In the genomic region with DNA sequence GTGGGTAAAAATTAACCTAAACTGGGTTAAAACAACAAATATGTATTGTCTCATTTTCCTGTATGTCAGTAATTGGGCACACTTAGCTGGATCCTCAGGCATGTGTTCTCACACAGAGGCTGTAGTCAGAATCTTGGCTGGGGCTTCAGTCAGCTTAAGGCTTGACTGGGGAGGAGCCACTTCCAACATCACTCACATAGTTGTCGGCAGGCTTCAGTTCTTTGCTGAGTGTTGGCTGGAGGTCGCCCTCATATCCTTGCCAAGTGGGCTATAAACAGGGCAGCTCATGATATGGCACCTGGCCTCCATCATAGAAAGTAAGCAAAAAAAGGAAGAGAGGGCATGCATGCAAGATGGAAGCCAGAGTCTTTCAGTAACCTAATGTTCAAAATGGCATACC, we compare ENCODE assay signal across 14 cellular contexts.
DNase-seq lines count a peak whose midpoint lies in the region; ATAC-seq and TF ChIP-seq lines count a peak whose summit lies in the region.
"Had no signal": no experiment of that assay in that cellular context is flagged by ENCODE, and none has a peak within 500 bp of the region (broad histone marks: within the 10 kb centered on the region; RNA-seq: fewer than 3 reads in every experiment).

No MANE protein-coding gene starts in this region.

- ATAC-seq in WTC11 (no peak), Right ventricle myocardium superior (ENCODE audit: poor library complexity) (peak; percentile 89), GM18858 (IDR thresholded peaks at IDR 0.05; ENCODE audit: unreplicated experiment) (no peak)

- TF ChIP-seq CTCF in WTC11 (IDR thresholded peaks at IDR 0.05) (no peak), left ventricle myocardium inferior (IDR thresholded peaks at IDR 0.05; ENCODE audit: borderline replicate concordance) (no peak), breast epithelium (IDR thresholded peaks at IDR 0.05) (no peak)

- H3K4me1 Mint-ChIP-seq in WTC11, result no peaks in the 10 kb centered on the region
- H3K4me1 Mint-ChIP-seq: B cell had no signal

- H3K9me3 ChIP-seq in left ventricle myocardium inferior (replicated peaks), result no peaks in the 10 kb centered on the region
- H3K9me3 ChIP-seq in breast epithelium, result no peaks in the 10 kb centered on the region
- H3K9me3 ChIP-seq: HAP-1 had no signal

- DNase-seq in WTC11 (ENCODE audit: low spot score) (no peak), Right ventricle myocardium superior (peak; percentile 45), left ventricle myocardium inferior (no peak), breast epithelium (ENCODE audit: low spot score in 2 of 2) (no peak), activated T-cell treated with anti-CD3 and anti-CD28 coated beads for 4 hours (no peak)
- DNase-seq in stimulated activated CD4-positive, alpha-beta T cell treated with anti-CD3 and anti-CD28 coated beads, Interleukin-2, amount 100 ng/mL, for 24 hours, result no peak
- DNase-seq: C1 segment of cervical spinal cord; CD4-positive, alpha-beta T cell; DMS79 treated with DMSO at 0.1 percent for 48 hours; EL; GOT3 had no signal

- peak overlapping the region; percentile 0 for H3K27ac ChIP-seq in left ventricle myocardium inferior (replicated peaks)
- no peak overlapping the region for H3K27ac ChIP-seq in breast epithelium

- H3K9me3 Mint-ChIP-seq in WTC11, result no peaks in the 10 kb centered on the region
- H3K9me3 Mint-ChIP-seq: CD4-positive, alpha-beta T cell had no signal

- peaks cover 34% of the 10 kb centered on the region for H3K4me1 ChIP-seq in left ventricle myocardium inferior
- H3K4me1 ChIP-seq in breast epithelium, result no peaks in the 10 kb centered on the region

- POLR2A ChIA-PET in WTC11 (lab: Charles Lee), result no interaction called here

- no peaks in the 10 kb centered on the region for H3K27me3 Mint-ChIP-seq in WTC11 (ENCODE audit: low read depth)
- H3K27me3 Mint-ChIP-seq: B cell; CD4-positive, alpha-beta T cell had no signal

- H3K4me3 Mint-ChIP-seq in WTC11, result no peak overlapping the region
- H3K4me3 Mint-ChIP-seq: B cell; CD4-positive, alpha-beta T cell had no signal

- intact Hi-C loops in Right ventricle myocardium superior (cut with DNase I), result no loop called here
- intact Hi-C loops in left ventricle myocardium inferior (cut with micrococcal nuclease), result no loop called here
- intact Hi-C loops in breast epithelium (cut with DNase I; ENCODE audit: low total_unique reads), result no loop called here

- H3K36me3 ChIP-seq in left ventricle myocardium inferior (peaks cover 55% of the 10 kb centered on the region), breast epithelium (no peaks in the 10 kb centered on the region)
- H3K36me3 ChIP-seq: HAP-1 had no signal

- H3K27me3 ChIP-seq in left ventricle myocardium inferior (ENCODE audit: low read depth) (no peaks in the 10 kb centered on the region), breast epithelium (no peaks in the 10 kb centered on the region)

- CTCF ChIA-PET in WTC11 (lab: Charles Lee), result no interaction called here

- no peaks in the 10 kb centered on the region for H3K36me3 Mint-ChIP-seq in WTC11

- TF ChIP-seq POLR2A in breast epithelium (IDR thresholded peaks at IDR 0.05), result no peak

- H3K27ac Mint-ChIP-seq in WTC11, result peak overlapping the region; percentile 41
- H3K27ac Mint-ChIP-seq: B cell; CD4-positive, alpha-beta T cell had no signal

- H3K4me3 ChIP-seq in left ventricle myocardium inferior (no peak overlapping the region), breast epithelium (no peak overlapping the region)
- H3K4me3 ChIP-seq: HAP-1 had no signal

TF ChIP-seq in WTC11, 78 proteins besides CTCF, POLR2A, EP300 and RAD21:
- TF ChIP-seq KAT7 (CRISPR knock-in tag; IDR thresholded peaks at IDR 0.05; ENCODE audit: borderline replicate concordance), result no peak
- TF ChIP-seq ZNF138 (CRISPR knock-in tag; conservative IDR thresholded peaks at IDR 0.05), result no peak
- TF ChIP-seq, protein P1, sequence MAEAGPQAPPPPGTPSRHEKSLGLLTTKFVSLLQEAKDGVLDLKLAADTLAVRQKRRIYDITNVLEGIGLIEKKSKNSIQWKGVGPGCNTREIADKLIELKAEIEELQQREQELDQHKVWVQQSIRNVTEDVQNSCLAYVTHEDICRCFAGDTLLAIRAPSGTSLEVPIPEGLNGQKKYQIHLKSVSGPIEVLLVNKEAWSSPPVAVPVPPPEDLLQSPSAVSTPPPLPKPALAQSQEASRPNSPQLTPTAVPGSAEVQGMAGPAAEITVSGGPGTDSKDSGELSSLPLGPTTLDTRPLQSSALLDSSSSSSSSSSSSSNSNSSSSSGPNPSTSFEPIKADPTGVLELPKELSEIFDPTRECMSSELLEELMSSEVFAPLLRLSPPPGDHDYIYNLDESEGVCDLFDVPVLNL (CRISPR knock-in tag; IDR thresholded peaks at IDR 0.05; ENCODE audit: borderline replicate concordance, low read depth), result no peak
- TF ChIP-seq JAZF1 (CRISPR knock-in tag; IDR thresholded peaks at IDR 0.05), result no peak
- TF ChIP-seq NFATC4 (CRISPR knock-in tag; IDR thresholded peaks at IDR 0.05), result no peak
- no peak for TF ChIP-seq TCF7 (CRISPR knock-in tag; IDR thresholded peaks at IDR 0.05; ENCODE audit: low read depth)
- TF ChIP-seq ZNF671 (CRISPR knock-in tag; IDR thresholded peaks at IDR 0.05), result no peak
- TF ChIP-seq ZNF396 (CRISPR knock-in tag; IDR thresholded peaks at IDR 0.05; ENCODE audit: borderline replicate concordance), result no peak
- no peak for TF ChIP-seq TEAD1 (CRISPR knock-in tag; IDR thresholded peaks at IDR 0.05)
- TF ChIP-seq ATF1 (CRISPR knock-in tag; IDR thresholded peaks at IDR 0.05), result no peak
- TF ChIP-seq NFE2L1 (CRISPR knock-in tag; IDR thresholded peaks at IDR 0.05), result no peak
- no peak for TF ChIP-seq GRHL2 (CRISPR knock-in tag; IDR thresholded peaks at IDR 0.05; ENCODE audit: insufficient replicate concordance, severe bottlenecking)
- no peak for TF ChIP-seq ZNF121 (CRISPR knock-in tag; IDR thresholded peaks at IDR 0.05)
- TF ChIP-seq, protein P2, sequence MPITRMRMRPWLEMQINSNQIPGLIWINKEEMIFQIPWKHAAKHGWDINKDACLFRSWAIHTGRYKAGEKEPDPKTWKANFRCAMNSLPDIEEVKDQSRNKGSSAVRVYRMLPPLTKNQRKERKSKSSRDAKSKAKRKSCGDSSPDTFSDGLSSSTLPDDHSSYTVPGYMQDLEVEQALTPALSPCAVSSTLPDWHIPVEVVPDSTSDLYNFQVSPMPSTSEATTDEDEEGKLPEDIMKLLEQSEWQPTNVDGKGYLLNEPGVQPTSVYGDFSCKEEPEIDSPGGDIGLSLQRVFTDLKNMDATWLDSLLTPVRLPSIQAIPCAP (CRISPR knock-in tag; IDR thresholded peaks at IDR 0.05), result no peak
- TF ChIP-seq, protein P3, sequence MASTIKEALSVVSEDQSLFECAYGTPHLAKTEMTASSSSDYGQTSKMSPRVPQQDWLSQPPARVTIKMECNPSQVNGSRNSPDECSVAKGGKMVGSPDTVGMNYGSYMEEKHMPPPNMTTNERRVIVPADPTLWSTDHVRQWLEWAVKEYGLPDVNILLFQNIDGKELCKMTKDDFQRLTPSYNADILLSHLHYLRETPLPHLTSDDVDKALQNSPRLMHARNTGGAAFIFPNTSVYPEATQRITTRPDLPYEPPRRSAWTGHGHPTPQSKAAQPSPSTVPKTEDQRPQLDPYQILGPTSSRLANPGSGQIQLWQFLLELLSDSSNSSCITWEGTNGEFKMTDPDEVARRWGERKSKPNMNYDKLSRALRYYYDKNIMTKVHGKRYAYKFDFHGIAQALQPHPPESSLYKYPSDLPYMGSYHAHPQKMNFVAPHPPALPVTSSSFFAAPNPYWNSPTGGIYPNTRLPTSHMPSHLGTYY (CRISPR knock-in tag; IDR thresholded peaks at IDR 0.05), result no peak
- TF ChIP-seq ZNF512 (CRISPR knock-in tag; IDR thresholded peaks at IDR 0.05; ENCODE audit: borderline replicate concordance), result no peak
- no peak for TF ChIP-seq NR1H2 (CRISPR knock-in tag; IDR thresholded peaks at IDR 0.05)
- no peak for TF ChIP-seq USF1 (CRISPR knock-in tag; IDR thresholded peaks at IDR 0.05)
- no peak for TF ChIP-seq ZNF232 (CRISPR knock-in tag; IDR thresholded peaks at IDR 0.05)
